8 cellular contexts compared by ENCODE assay signal in the genomic region with DNA sequence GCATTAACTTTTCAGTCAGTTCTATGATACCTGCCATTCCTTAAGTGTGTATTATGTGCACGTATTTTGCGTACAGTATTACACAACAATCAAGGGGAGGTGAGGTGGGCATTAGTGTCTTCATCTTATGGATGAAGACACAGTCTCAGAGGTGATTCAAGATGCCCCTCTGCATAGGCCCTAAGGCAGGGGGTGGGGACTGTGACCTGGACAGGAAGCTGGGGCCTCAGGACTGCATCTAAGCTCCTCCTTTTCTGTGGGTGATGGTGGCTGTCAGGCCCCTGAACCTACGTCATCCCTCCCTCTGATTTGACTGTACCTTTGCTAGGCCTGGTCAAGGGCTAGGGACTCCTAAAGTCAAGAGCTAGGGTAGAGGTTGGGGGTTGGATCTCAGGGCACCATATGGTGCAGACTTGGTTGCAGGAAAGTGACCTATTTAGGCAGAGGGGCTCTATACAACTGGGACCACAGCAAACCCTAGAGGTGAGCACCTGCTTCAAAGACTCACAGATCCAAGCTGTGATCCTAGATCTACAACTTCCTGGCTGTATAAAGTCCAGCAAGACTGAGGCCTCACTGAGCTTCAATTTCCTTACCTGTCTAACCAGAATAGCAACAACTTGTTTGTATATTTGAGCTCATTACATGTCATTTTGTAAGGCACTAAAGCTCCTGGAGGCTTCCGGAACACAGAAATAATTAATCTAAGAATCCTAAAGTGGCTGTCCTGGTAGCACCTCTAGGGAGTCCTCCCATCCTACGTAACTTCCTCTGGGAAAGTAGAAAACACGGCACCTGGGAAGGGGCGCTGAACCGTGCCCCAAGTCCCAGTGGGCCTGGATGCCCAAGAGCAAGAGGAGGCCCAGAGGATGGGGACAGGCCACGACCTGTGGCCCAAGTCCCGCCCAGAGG. TPM values are rescaled to one million over a fixed set of nuclear protein-coding genes. Genes with fewer than 3 reads are reported as not detected.
A peak's percentile ranks its signal among the peaks of the same experiment; 100 is the strongest.
DNase-seq lines count a peak whose midpoint lies in the region; ATAC-seq, FAIRE-seq and TF ChIP-seq lines count a peak whose summit lies in the region.

No MANE protein-coding gene starts in this region.

- no peaks in the 10 kb centered on the region for H4K20me1 ChIP-seq in endothelial cell of umbilical vein (replicated peaks; ENCODE audit: control insufficient read depth, extremely low read depth, insufficient read depth, low read length)

- H3K27me3 ChIP-seq in endothelial cell of umbilical vein (ENCODE audit: control insufficient read depth in 2 of 2, insufficient read depth in 2 of 2, low read length in 2 of 2) (no peaks in the 10 kb centered on the region), ovary (no peaks in the 10 kb centered on the region)

- no TSS peak for BruUV-seq in endothelial cell of umbilical vein (replicated peaks; lab: Mats Ljungman, UMichigan)

- no peaks in the 10 kb centered on the region for H3K9me1 ChIP-seq in endothelial cell of umbilical vein (replicated peaks; ENCODE audit: control insufficient read depth, extremely low read depth, insufficient read depth, low read length)

- H3K27ac ChIP-seq in RWPE1 (peak overlapping the region; percentile 94), endothelial cell of umbilical vein (ENCODE audit: insufficient read depth, low read depth, low read length) (no peak overlapping the region), ovary (peak overlapping the region in 1 of 2 donors; percentile 76)

- intact Hi-C loops in endothelial cell of umbilical vein (cut with micrococcal nuclease): loop anchor here (2.0 kb wide), 1 partner anchor 47 kb away; no protein-coding TSS in a partner anchor
- intact Hi-C loops in ovary (cut with DNase I): loop anchor here in 1 of 4 donors (10.0 kb wide), 1 partner anchor 67 kb away; no protein-coding TSS in a partner anchor

- peak; percentile 51 for ATAC-seq in HG02610 (IDR thresholded peaks at IDR 0.05; ENCODE audit: unreplicated experiment)

- no peak for TF ChIP-seq POLR2A in endothelial cell of umbilical vein (IDR thresholded peaks at IDR 0.05; ENCODE audit: low read depth, low read length)
- TF ChIP-seq POLR2A in ovary (IDR thresholded peaks at IDR 0.05): no peak

- no peak for FAIRE-seq in endothelial cell of umbilical vein (lab: Jason Lieb, UNC)

- peak; percentile 20 for DNase-seq in SIG-M5 treated with dmso at 0.1 percent for 504 hours (lab: John Stamatoyannopoulos, UW; ENCODE audit: unreplicated experiment)
- no peak for DNase-seq in SIG-M5 (lab: John Stamatoyannopoulos, UW)
- DNase-seq in RWPE1 (ENCODE audit: low spot score): no peak
- DNase-seq in endothelial cell of umbilical vein (ENCODE audit: low read depth, low spot score): no peak
- DNase-seq in ovary: no peak
- no peak for DNase-seq in NCI-H1105 treated with DMSO at 0.1 percent for 48 hours (lab: John Stamatoyannopoulos, UW)
- no peak for DNase-seq in NCI-H1092 (lab: John Stamatoyannopoulos, UW)

- TF ChIP-seq EP300 in ovary (IDR thresholded peaks at IDR 0.05): no peak

- POLR2A ChIA-PET in RWPE1 (lab: Yijun Ruan, JAX; ENCODE audit: low non-redundant PET): interaction anchor here (2.3 kb wide), 1 partner anchor 68 kb away, joined by 8 read pairs; no protein-coding TSS in a partner anchor
- POLR2A ChIA-PET in endothelial cell of umbilical vein (lab: Charles Lee): no interaction called here

- no peaks in the 10 kb centered on the region for H3K9me3 ChIP-seq in endothelial cell of umbilical vein (replicated peaks; ENCODE audit: control insufficient read depth, insufficient read depth, low read length)
- no peaks in the 10 kb centered on the region for H3K9me3 ChIP-seq in ovary

- no peak overlapping the region for H3K9ac ChIP-seq in endothelial cell of umbilical vein (replicated peaks; ENCODE audit: extremely low read depth, insufficient read depth, low read length)

- H3K4me3 ChIP-seq in endothelial cell of umbilical vein (replicated peaks in 1 of 3; ENCODE audit: insufficient read depth in 1 of 3, low read depth in 1 of 3, low read length in 3 of 3) (peak overlapping the region in 2 of 3 experiments; percentile 47 to 92), ovary (peak overlapping the region; percentile 87)

- WGBS in ovary, 3 donors: 83 to 89% (median 86%) methylated on average over 10 of the region's 10 CpGs

- CTCF ChIA-PET in RWPE1 (lab: Yijun Ruan, JAX): interaction anchor here (1.1 to 1.3 kb wide), 3 partner anchors 16 to 75 kb away, joined by 3 to 4 read pairs (median 3); no protein-coding TSS in a partner anchor
- CTCF ChIA-PET in endothelial cell of umbilical vein (lab: Charles Lee): interaction anchor here (1.1 to 2.1 kb wide), 3 partner anchors 10 to 78 kb away, joined by 3 to 8 read pairs (median 3); no protein-coding TSS in a partner anchor

- no peak for TF ChIP-seq CTCF in RWPE1 (conservative IDR thresholded peaks at IDR 0.05; ENCODE audit: low read depth)
- TF ChIP-seq CTCF in endothelial cell of umbilical vein (IDR thresholded peaks at IDR 0.05; ENCODE audit: extremely low read depth in 1 of 2, insufficient read depth in 1 of 2, low read depth in 1 of 2, low read length in 2 of 2): no peak
- no peak for TF ChIP-seq CTCF in ovary (IDR thresholded peaks at IDR 0.05)

- H3K79me2 ChIP-seq in endothelial cell of umbilical vein (ENCODE audit: control insufficient read depth, insufficient read depth, low read length): peaks cover 36% of the 10 kb centered on the region

- H3K36me3 ChIP-seq in endothelial cell of umbilical vein (ENCODE audit: control insufficient read depth in 2 of 2, extremely low read depth in 1 of 2, insufficient read depth in 2 of 2, low read length in 2 of 2): no peaks in the 10 kb centered on the region
- H3K36me3 ChIP-seq in ovary: no peaks in the 10 kb centered on the region

- peak overlapping the region; percentile 57 for H3K4me2 ChIP-seq in endothelial cell of umbilical vein (ENCODE audit: insufficient read depth, low read length)

- dilution Hi-C loops in endothelial cell of umbilical vein (cut with MboI; ENCODE audit: extremely low pct_ligation_motif_present, low sequenced_read_pairs): loop anchor here (10.0 kb wide), 1 partner anchor 47 kb away; no protein-coding TSS in a partner anchor

- peak overlapping the region; percentile 83 for H2AFZ ChIP-seq in endothelial cell of umbilical vein (ENCODE audit: low read depth, low read length)

- peaks cover 48% of the 10 kb centered on the region for H3K4me1 ChIP-seq in endothelial cell of umbilical vein (ENCODE audit: control insufficient read depth, extremely low read depth, insufficient read depth, low read length)
- H3K4me1 ChIP-seq in ovary (ENCODE audit: insufficient read depth): peaks cover 10% of the 10 kb centered on the region

TF ChIP-seq in endothelial cell of umbilical vein, 7 proteins besides CTCF, POLR2A, EP300 and RAD21:
- TF ChIP-seq FOS (IDR thresholded peaks at IDR 0.05; ENCODE audit: borderline replicate concordance, insufficient read depth, low read length) (no peak), JUN (IDR thresholded peaks at IDR 0.05; ENCODE audit: borderline replicate concordance, insufficient read depth, insufficient read length, low read depth) (no peak), GATA2 (IDR thresholded peaks at IDR 0.05; ENCODE audit: insufficient read depth, insufficient read length, low read depth, low read length) (no peak), MYC (IDR thresholded peaks at IDR 0.05; ENCODE audit: low read depth, low read length) (no peak), POLR2AphosphoS5 (IDR thresholded peaks at IDR 0.05; ENCODE audit: insufficient read depth, low read depth, low read length) (no peak), EZH2 (IDR thresholded peaks at IDR 0.05; ENCODE audit: borderline replicate concordance, low read depth, low read length, severe bottlenecking) (no peak)
- TF ChIP-seq, protein P1, sequence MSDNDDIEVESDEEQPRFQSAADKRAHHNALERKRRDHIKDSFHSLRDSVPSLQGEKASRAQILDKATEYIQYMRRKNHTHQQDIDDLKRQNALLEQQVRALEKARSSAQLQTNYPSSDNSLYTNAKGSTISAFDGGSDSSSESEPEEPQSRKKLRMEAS (IDR thresholded peaks at IDR 0.05; ENCODE audit: insufficient read depth, insufficient read length): no peak

RNA-seq across cellular contexts. Expression of a gene that starts 39.1 kb away (rescaled TPM):
- total RNA-seq in endothelial cell of umbilical vein: 120 and 121 TPM in 2 replicates
- polyA plus RNA-seq in endothelial cell of umbilical vein: 35.9 and 50.8 TPM in 2 replicates
- 44.9 and 54.6 TPM in 2 replicates for polyA plus RNA-seq in endothelial cell of umbilical vein (2011; cell fraction: cytosol; rRNA removed)
- 54.9 and 58.1 TPM in 2 replicates for polyA plus RNA-seq in endothelial cell of umbilical vein (2011; cell fraction: nucleus; rRNA removed)
- 120 TPM in 2 replicates for polyA plus RNA-seq in endothelial cell of umbilical vein (2012)
- 97.6 and 101 TPM in 2 replicates for polyA minus RNA-seq in endothelial cell of umbilical vein
- 3.4 TPM for polyA minus RNA-seq in endothelial cell of umbilical vein (2011; cell fraction: cytosol; rRNA and poly(A)+ RNA removed)
- polyA minus RNA-seq in endothelial cell of umbilical vein (2011; cell fraction: nucleus; rRNA and poly(A)+ RNA removed): 25.6 and 26.7 TPM in 2 replicates
- total RNA-seq in ovary: 10 to 100 TPM; 12.8 to 40.2 (median 35.8) TPM
- polyA plus RNA-seq in ovary: 10 to 100 TPM; 19.9 to 63.1 TPM
